Comparison of ENCODE assay signal across 7 cellular contexts in the genomic region with DNA sequence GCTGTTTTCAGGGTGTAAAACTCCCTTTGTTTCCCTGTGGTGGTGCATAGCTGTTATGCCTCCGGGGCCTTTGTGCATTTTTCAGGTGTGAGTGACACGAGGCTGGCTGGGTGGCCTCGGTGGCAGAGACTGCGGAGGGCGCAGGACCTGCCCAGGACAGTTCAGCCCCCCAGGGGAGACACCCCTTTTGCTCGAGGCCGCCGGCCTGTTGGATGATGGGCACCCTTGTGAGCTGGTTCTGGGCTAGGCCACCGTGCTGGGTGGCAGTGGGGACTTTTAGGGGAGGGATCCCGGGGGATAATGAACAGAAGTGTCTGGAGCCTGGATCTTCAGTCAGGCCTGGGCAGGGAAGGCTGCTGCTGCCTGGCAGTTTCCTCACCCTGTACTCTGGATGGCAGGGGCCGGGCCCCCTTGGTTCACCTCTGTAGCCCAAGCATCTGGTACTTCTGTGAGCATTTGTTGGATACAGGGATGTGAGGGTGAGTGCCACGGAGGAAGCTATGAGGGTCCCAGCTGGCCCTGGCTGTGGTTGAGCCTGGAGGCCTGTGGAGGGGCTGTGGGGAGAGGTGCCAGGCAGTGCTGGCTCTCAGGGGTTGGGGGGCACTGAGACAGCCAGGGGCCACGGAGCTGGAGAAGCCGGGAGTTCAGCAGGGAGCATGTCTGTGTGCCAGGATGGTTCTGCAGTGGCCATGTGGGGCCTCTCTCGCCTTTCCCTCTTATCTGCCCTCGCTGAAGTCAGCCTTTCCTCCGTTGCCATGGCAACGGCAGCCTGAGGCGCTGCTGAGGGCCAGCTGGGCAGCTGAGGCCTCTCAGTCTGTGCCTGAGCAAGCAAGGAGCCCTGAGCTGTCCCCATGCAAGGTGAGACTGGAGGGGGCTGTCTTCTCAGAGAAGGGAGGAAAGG. TPM values are rescaled to one million over a fixed set of nuclear protein-coding genes. Genes with fewer than 3 reads are reported as not detected.
DNase-seq lines count a peak whose midpoint lies in the region; ATAC-seq lines count a peak whose summit lies in the region.

No MANE protein-coding gene starts in this region.

- DNase-seq in HK-2 (ENCODE audit: unreplicated experiment) (peak; percentile 27), UCSD-AML1 (lab: John Stamatoyannopoulos, UW; ENCODE audit: unreplicated experiment) (peak; percentile 56), left cardiac atrium (peak; percentile 36), superior temporal gyrus (ENCODE audit: extremely low spot score) (peak; percentile 78)

- intact Hi-C loops in left cardiac atrium (cut with DNase I): loop anchor here (2.0 to 10.0 kb wide), 4 partner anchors 153 to 1293 kb away; no protein-coding TSS in a partner anchor

- peak in 1 of 2 donors; percentile 39 for ATAC-seq in left cardiac atrium
- ATAC-seq in activated CD4-positive, CD25-positive, alpha-beta regulatory T cell treated with anti-CD3 and anti-CD28 coated beads, Interleukin-2, amount 50 U/mL, for 24 hours: no peak
- ATAC-seq in HG03432 (IDR thresholded peaks at IDR 0.05; ENCODE audit: unreplicated experiment): no peak
- no peak for ATAC-seq in HG02642 (IDR thresholded peaks at IDR 0.05; ENCODE audit: poor library complexity, unreplicated experiment)

RNA-seq across cellular contexts. Expression of gene KY, which starts 49.0 kb away (rescaled TPM):
- total RNA-seq in left cardiac atrium: under 1 TPM in 1 of 2 donors, not detected in 1; 0.21 TPM

Comparison
In these comparisons a context has a peak if more than half of its experiments do, and no peak if none do; other contexts are left out.
1. DNase-seq: peak in every context shown above with its lines; median percentile 78 in superior temporal gyrus; 56 in UCSD-AML1; 36 in left cardiac atrium; 27 in HK-2.